39 cellular contexts compared by ENCODE assay signal in genomic region chr1:241979071-241979470, GRCh38. TPM values are rescaled to one million over a fixed set of nuclear protein-coding genes. Genes with fewer than 3 reads are reported as not detected.
"Had no signal": no experiment of that assay in that cellular context is flagged by ENCODE, and none has a peak within 500 bp of the region (broad histone marks: within the 10 kb centered on the region; RNA-seq: fewer than 3 reads in every experiment).

No MANE protein-coding gene starts in this region.

- DNase-seq: activated B cell treated with CpG ODN at 0.5 μM for 24 hours; activated CD4-positive, alpha-beta memory T cell treated with anti-CD3 and anti-CD28 coated beads for 36 hours; activated CD4-positive, alpha-beta T cell treated with anti-CD3 and anti-CD28 coated beads for 4 hours; activated CD4-positive, alpha-beta T cell treated with anti-CD3 and anti-CD28 coated beads, Interleukin-2, amount 10 ng/mL, durations not matched to agents 24 days and 14 days; activated CD4-positive, alpha-beta T cell treated with anti-CD3 and anti-CD28 coated beads, Interleukin-2, amount 50 U/mL, for 1 hour; activated CD4-positive, alpha-beta T cell treated with anti-CD3 and anti-CD28 coated beads, Interleukin-2, amount 50 U/mL, for 4 hours; activated CD4-positive, CD25-positive, alpha-beta regulatory T cell treated with anti-CD3 and anti-CD28 coated beads, Interleukin-2, amount 50 U/mL, for 72 hours; activated CD8-positive, alpha-beta memory T cell treated with anti-CD3 and anti-CD28 coated beads, Interleukin-2, amount 50 U/mL, for 4 hours; activated CD8-positive, alpha-beta T cell treated with anti-CD3 and anti-CD28 coated beads for 36 hours; activated effector memory CD4-positive, alpha-beta T cell treated with anti-CD3 and anti-CD28 coated beads, Interleukin-2, amount 50 U/mL, for 16 hours; activated gamma-delta T cell treated with Interleukin-2 at 50 U/mL for 16 hours; activated naive CD4-positive, alpha-beta T cell; activated naive CD4-positive, alpha-beta T cell treated with anti-CD3 and anti-CD28 coated beads for 36 hours; activated naive CD4-positive, alpha-beta T cell treated with anti-CD3 and anti-CD28 coated beads, Interleukin-2, amount 50 U/mL, for 16 hours; activated naive CD8-positive, alpha-beta T cell treated with anti-CD3 and anti-CD28 coated beads for 36 hours; activated T-cell treated with anti-CD3 and anti-CD28 coated beads for 4 hours; activated T-cell treated with anti-CD3 and anti-CD28 coated beads, Interleukin-2, amount 50 U/mL, for 1 hour; activated T-cell treated with anti-CD3 and anti-CD28 coated beads, Interleukin-2, amount 50 U/mL, for 4 hours; activated T-cell treated with anti-CD3 and anti-CD28 coated beads, Interleukin-2, amount 50 U/mL, for 72 hours; adrenal gland; amniotic stem cell; aorta; body of pancreas; brain microvascular endothelial cell; central memory CD4-positive, alpha-beta T cell; T-cell; T-helper 17 cell; T-helper 9 cell; WERI-Rb-1 had no signal

- H3K9me3 ChIP-seq: adrenal gland, body of pancreas, breast epithelium had no signal

- H3K4me3 ChIP-seq: adrenal gland, body of pancreas, breast epithelium had no signal

- H3K4me1 ChIP-seq: adrenal gland, body of pancreas, breast epithelium had no signal

- H3K27me3 Mint-ChIP-seq: activated CD8-positive, alpha-beta T cell treated with anti-CD3 and anti-CD28 coated beads for 36 hours; activated naive CD8-positive, alpha-beta T cell treated with anti-CD3 and anti-CD28 coated beads for 36 hours had no signal

- H3K9me3 Mint-ChIP-seq: activated B cell treated with CpG ODN at 0.5 μM for 24 hours; activated CD4-positive, alpha-beta memory T cell treated with anti-CD3 and anti-CD28 coated beads for 36 hours; activated CD4-positive, alpha-beta T cell treated with anti-CD3 and anti-CD28 coated beads, Interleukin-2, amount 10 ng/mL, durations not matched to agents 24 days and 14 days; activated CD8-positive, alpha-beta T cell treated with anti-CD3 and anti-CD28 coated beads for 36 hours; activated naive CD4-positive, alpha-beta T cell treated with anti-CD3 and anti-CD28 coated beads for 36 hours; activated naive CD4-positive, alpha-beta T cell treated with anti-CD3 and anti-CD28 coated beads, Interleukin-2, amount 50 U/mL, for 72 hours; activated naive CD8-positive, alpha-beta T cell treated with anti-CD3 and anti-CD28 coated beads for 36 hours; activated T-cell treated with anti-CD3 and anti-CD28 coated beads, Interleukin-2, amount 50 U/mL, for 4 hours; activated T-cell treated with anti-CD3 and anti-CD28 coated beads, Interleukin-2, amount 50 U/mL, for 72 hours; activated T-helper 1 cell treated with anti-CD3 and anti-CD28 coated beads, Interleukin-12 subunit alpha, Interleukin-12 subunit beta, Interleukin-2, Interleukin-4 antibody, amounts not matched to agents 30 ng/mL and 10 ng/mL and 1 ng/mL, durations not matched to agents 14 hours and 24 hours and 36 hours; activated T-helper 17 cell treated with anti-CD3 and anti-CD28 coated beads, Interleukin-2, amount 50 U/mL, for 72 hours; T-cell had no signal

- H3K4me3 Mint-ChIP-seq: activated B cell treated with CpG ODN at 0.5 μM for 24 hours; activated CD4-positive, alpha-beta memory T cell treated with anti-CD3 and anti-CD28 coated beads for 36 hours; activated CD4-positive, alpha-beta T cell treated with anti-CD3 and anti-CD28 coated beads, Interleukin-2, amount 10 ng/mL, durations not matched to agents 24 days and 14 days; activated CD8-positive, alpha-beta T cell treated with anti-CD3 and anti-CD28 coated beads for 36 hours; activated naive CD4-positive, alpha-beta T cell treated with anti-CD3 and anti-CD28 coated beads for 36 hours; activated naive CD8-positive, alpha-beta T cell treated with anti-CD3 and anti-CD28 coated beads for 36 hours; activated T-cell treated with anti-CD3 and anti-CD28 coated beads, Interleukin-2, amount 50 U/mL, for 4 hours; activated T-cell treated with anti-CD3 and anti-CD28 coated beads, Interleukin-2, amount 50 U/mL, for 72 hours; activated T-helper 1 cell treated with anti-CD3 and anti-CD28 coated beads, Interleukin-12 subunit alpha, Interleukin-12 subunit beta, Interleukin-2, Interleukin-4 antibody, amounts not matched to agents 30 ng/mL and 10 ng/mL and 1 ng/mL, durations not matched to agents 14 hours and 24 hours and 36 hours; activated T-helper 17 cell treated with anti-CD3 and anti-CD28 coated beads, Interleukin-2, amount 50 U/mL, for 72 hours; T-cell; T-helper 17 cell had no signal

- H3K36me3 ChIP-seq: adrenal gland, brain microvascular endothelial cell, breast epithelium, WERI-Rb-1 had no signal

- H3K27me3 ChIP-seq: adrenal gland, body of pancreas, brain microvascular endothelial cell, breast epithelium had no signal

- ATAC-seq: activated CD8-positive, alpha-beta T cell treated with anti-CD3 and anti-CD28 coated beads for 36 hours; activated naive CD4-positive, alpha-beta T cell treated with anti-CD3 and anti-CD28 coated beads, Interleukin-2, amount 50 U/mL, for 72 hours; activated T-cell treated with anti-CD3 and anti-CD28 coated beads, Interleukin-2, amount 50 U/mL, for 4 hours; activated T-cell treated with anti-CD3 and anti-CD28 coated beads, Interleukin-2, amount 50 U/mL, for 72 hours; activated T-helper 17 cell treated with anti-CD3 and anti-CD28 coated beads, Interleukin-2, amount 50 U/mL, for 72 hours; body of pancreas; T-cell; T-helper 17 cell had no signal

- H3K27ac Mint-ChIP-seq: activated B cell treated with CpG ODN at 0.5 μM for 24 hours; activated CD4-positive, alpha-beta memory T cell treated with anti-CD3 and anti-CD28 coated beads for 36 hours; activated CD4-positive, alpha-beta T cell treated with anti-CD3 and anti-CD28 coated beads, Interleukin-2, amount 10 ng/mL, durations not matched to agents 24 days and 14 days; activated CD8-positive, alpha-beta T cell treated with anti-CD3 and anti-CD28 coated beads for 36 hours; activated naive CD4-positive, alpha-beta T cell treated with anti-CD3 and anti-CD28 coated beads for 36 hours; activated naive CD4-positive, alpha-beta T cell treated with anti-CD3 and anti-CD28 coated beads, Interleukin-2, amount 50 U/mL, for 72 hours; activated naive CD8-positive, alpha-beta T cell treated with anti-CD3 and anti-CD28 coated beads for 36 hours; activated T-cell treated with anti-CD3 and anti-CD28 coated beads, Interleukin-2, amount 50 U/mL, for 72 hours; activated T-helper 1 cell treated with anti-CD3 and anti-CD28 coated beads, Interleukin-12 subunit alpha, Interleukin-12 subunit beta, Interleukin-2, Interleukin-4 antibody, amounts not matched to agents 30 ng/mL and 10 ng/mL and 1 ng/mL, durations not matched to agents 14 hours and 24 hours and 36 hours; activated T-helper 17 cell treated with anti-CD3 and anti-CD28 coated beads, Interleukin-2, amount 50 U/mL, for 72 hours; T-cell; T-helper 17 cell had no signal

- H3K27ac ChIP-seq: adrenal gland, body of pancreas, brain microvascular endothelial cell, breast epithelium, WERI-Rb-1 had no signal

- H3K36me3 Mint-ChIP-seq: activated CD4-positive, alpha-beta memory T cell treated with anti-CD3 and anti-CD28 coated beads for 36 hours; activated naive CD4-positive, alpha-beta T cell treated with anti-CD3 and anti-CD28 coated beads, Interleukin-2, amount 50 U/mL, for 72 hours; activated naive CD8-positive, alpha-beta T cell treated with anti-CD3 and anti-CD28 coated beads for 36 hours; T-cell had no signal

- H3K4me1 Mint-ChIP-seq: activated B cell treated with CpG ODN at 0.5 μM for 24 hours; activated CD4-positive, alpha-beta T cell treated with anti-CD3 and anti-CD28 coated beads, Interleukin-2, amount 10 ng/mL, durations not matched to agents 24 days and 14 days; activated naive CD8-positive, alpha-beta T cell treated with anti-CD3 and anti-CD28 coated beads for 36 hours; activated T-helper 17 cell treated with anti-CD3 and anti-CD28 coated beads, Interleukin-2, amount 50 U/mL, for 72 hours; T-cell; T-helper 17 cell had no signal

RNA-seq across cellular contexts. Expression of gene MAP1LC3C, which starts 19.8 kb away (rescaled TPM):
- total RNA-seq: activated B cell treated with CpG ODN at 0.5 μM for 24 hours; activated CD4-positive, alpha-beta memory T cell treated with anti-CD3 and anti-CD28 coated beads for 36 hours; activated CD4-positive, alpha-beta T cell treated with anti-CD3 and anti-CD28 coated beads, Interleukin-2, amount 10 ng/mL, durations not matched to agents 24 days and 14 days; activated CD8-positive, alpha-beta memory T cell treated with anti-CD3 and anti-CD28 coated beads for 36 hours; activated CD8-positive, alpha-beta T cell treated with anti-CD3 and anti-CD28 coated beads for 36 hours; activated naive CD4-positive, alpha-beta T cell treated with anti-CD3 and anti-CD28 coated beads for 36 hours; activated naive CD4-positive, alpha-beta T cell treated with anti-CD3 and anti-CD28 coated beads, Interleukin-2, amount 50 U/mL, for 72 hours; activated naive CD8-positive, alpha-beta T cell treated with anti-CD3 and anti-CD28 coated beads for 36 hours; activated T-cell treated with anti-CD3 and anti-CD28 coated beads, Interleukin-2, amount 50 U/mL, for 4 hours; activated T-cell treated with anti-CD3 and anti-CD28 coated beads, Interleukin-2, amount 50 U/mL, for 72 hours; activated T-helper 1 cell treated with anti-CD3 and anti-CD28 coated beads, Interleukin-12 subunit alpha, Interleukin-12 subunit beta, Interleukin-2, Interleukin-4 antibody, amounts not matched to agents 30 ng/mL and 10 ng/mL and 1 ng/mL, durations not matched to agents 14 hours and 24 hours and 36 hours; activated T-helper 17 cell treated with anti-CD3 and anti-CD28 coated beads, Interleukin-2, amount 50 U/mL, for 72 hours; T-cell; T-helper 1 cell treated with Interleukin-12 subunit alpha and Interleukin-12 subunit beta and Interleukin-4 antibody, amounts not matched to agents 30 ng/mL and 1 ng/mL, for 36 hours; T-helper 17 cell; T-helper 2 cell treated with Interferon-gamma antibody and Interleukin-4, amounts not matched to agents 100 ng/mL and 5 ng/mL, for 36 hours had no signal
- polyA plus RNA-seq: aorta had no signal

RNA-seq across cellular contexts. Expression of gene BECN2, which starts 21.5 kb away (rescaled TPM):
- total RNA-seq: activated B cell treated with CpG ODN at 0.5 μM for 24 hours; activated CD4-positive, alpha-beta memory T cell treated with anti-CD3 and anti-CD28 coated beads for 36 hours; activated CD4-positive, alpha-beta T cell treated with anti-CD3 and anti-CD28 coated beads, Interleukin-2, amount 10 ng/mL, durations not matched to agents 24 days and 14 days; activated CD8-positive, alpha-beta memory T cell treated with anti-CD3 and anti-CD28 coated beads for 36 hours; activated CD8-positive, alpha-beta T cell treated with anti-CD3 and anti-CD28 coated beads for 36 hours; activated naive CD4-positive, alpha-beta T cell treated with anti-CD3 and anti-CD28 coated beads for 36 hours; activated naive CD4-positive, alpha-beta T cell treated with anti-CD3 and anti-CD28 coated beads, Interleukin-2, amount 50 U/mL, for 72 hours; activated naive CD8-positive, alpha-beta T cell treated with anti-CD3 and anti-CD28 coated beads for 36 hours; activated T-cell treated with anti-CD3 and anti-CD28 coated beads, Interleukin-2, amount 50 U/mL, for 4 hours; activated T-cell treated with anti-CD3 and anti-CD28 coated beads, Interleukin-2, amount 50 U/mL, for 72 hours; activated T-helper 1 cell treated with anti-CD3 and anti-CD28 coated beads, Interleukin-12 subunit alpha, Interleukin-12 subunit beta, Interleukin-2, Interleukin-4 antibody, amounts not matched to agents 30 ng/mL and 10 ng/mL and 1 ng/mL, durations not matched to agents 14 hours and 24 hours and 36 hours; activated T-helper 17 cell treated with anti-CD3 and anti-CD28 coated beads, Interleukin-2, amount 50 U/mL, for 72 hours; adrenal gland; aorta; astrocyte; body of pancreas; breast epithelium; cardiac septum; cerebellum; T-cell; T-helper 1 cell treated with Interleukin-12 subunit alpha and Interleukin-12 subunit beta and Interleukin-4 antibody, amounts not matched to agents 30 ng/mL and 1 ng/mL, for 36 hours; T-helper 17 cell; T-helper 2 cell treated with Interferon-gamma antibody and Interleukin-4, amounts not matched to agents 100 ng/mL and 5 ng/mL, for 36 hours had no signal
- polyA plus RNA-seq: adrenal gland, aorta had no signal
